Comparison of ENCODE assay signal across 8 cellular contexts in genomic region chr2:219104107-219105050, GRCh38. TPM values are rescaled to one million over a fixed set of nuclear protein-coding genes. Genes with fewer than 3 reads are reported as not detected.
A peak's percentile ranks its signal among the peaks of the same experiment; 100 is the strongest.
DNase-seq lines count a peak whose midpoint lies in the region; ATAC-seq, FAIRE-seq and TF ChIP-seq lines count a peak whose summit lies in the region.

No MANE protein-coding gene starts in this region.

- peaks cover 16% of the 10 kb centered on the region for H3K36me3 Mint-ChIP-seq in activated naive CD8-positive, alpha-beta T cell treated with anti-CD3 and anti-CD28 coated beads for 36 hours

- peak; percentile 67 for DNase-seq in D341Med (ENCODE audit: low spot score)
- peak; percentile 30 for DNase-seq in NCI-H2107 treated with DMSO at 0.1 percent for 48 hours (lab: John Stamatoyannopoulos, UW; ENCODE audit: unreplicated experiment)
- DNase-seq in activated naive CD8-positive, alpha-beta T cell treated with anti-CD3 and anti-CD28 coated beads for 36 hours, result no peak
- no peak for DNase-seq in kidney
- DNase-seq in activated naive CD4-positive, alpha-beta T cell treated with anti-CD3 and anti-CD28 coated beads, Interleukin-2, amount 50 U/mL, for 16 hours, result no peak
- no peak for DNase-seq in activated CD4-positive, CD25-positive, alpha-beta regulatory T cell treated with anti-CD3 and anti-CD28 coated beads, Interleukin-2, amount 50 U/mL, for 72 hours

- H3K4me1 Mint-ChIP-seq in activated naive CD8-positive, alpha-beta T cell treated with anti-CD3 and anti-CD28 coated beads for 36 hours, result peaks cover 32% of the 10 kb centered on the region

- FAIRE-seq in kidney (lab: Jason Lieb, UNC), result no peak

- no peaks in the 10 kb centered on the region for H3K27me3 Mint-ChIP-seq in activated naive CD8-positive, alpha-beta T cell treated with anti-CD3 and anti-CD28 coated beads for 36 hours

- ATAC-seq in GM19328 (IDR thresholded peaks at IDR 0.05; ENCODE audit: unreplicated experiment) (peak; percentile 57), GM18511 (IDR thresholded peaks at IDR 0.05; ENCODE audit: unreplicated experiment) (no peak)

- H3K9me3 ChIP-seq in kidney (ENCODE audit: control insufficient read depth in 1 of 2, low read length in 2 of 2), result no peaks in the 10 kb centered on the region

- H3K36me3 ChIP-seq in kidney (ENCODE audit: control insufficient read depth in 1 of 2, insufficient read depth in 2 of 2, low read length in 2 of 2), result peaks cover 0 to under 1% of the 10 kb centered on the region in 2 donors

- H3K4me1 ChIP-seq in kidney (ENCODE audit: control insufficient read depth in 1 of 2, insufficient read depth in 1 of 2, low read depth in 1 of 2, low read length in 2 of 2), result peaks cover 0 to under 1% of the 10 kb centered on the region in 2 donors

- intact Hi-C loops in kidney (cut with DNase I), result no loop called here

- H3K27ac Mint-ChIP-seq in activated naive CD8-positive, alpha-beta T cell treated with anti-CD3 and anti-CD28 coated beads for 36 hours, result peak overlapping the region; percentile 42

- H3K4me3 Mint-ChIP-seq in activated naive CD8-positive, alpha-beta T cell treated with anti-CD3 and anti-CD28 coated beads for 36 hours, result peak overlapping the region; percentile 11

- TF ChIP-seq CTCF in kidney (IDR thresholded peaks at IDR 0.05; ENCODE audit: borderline replicate concordance, extremely low read depth, insufficient read depth), result peak; percentile 67

- no peak overlapping the region for H3K9ac ChIP-seq in kidney (ENCODE audit: low read length in 2 of 2)

- H3K4me3 ChIP-seq in kidney (ENCODE audit: low read length in 2 of 2), result no peak overlapping the region

- no peak overlapping the region for H3K27ac ChIP-seq in kidney (ENCODE audit: low read depth in 2 of 2, low read length in 2 of 2)

- H3K9me3 Mint-ChIP-seq in activated naive CD8-positive, alpha-beta T cell treated with anti-CD3 and anti-CD28 coated beads for 36 hours, result no peaks in the 10 kb centered on the region

RNA-seq across cellular contexts. Expression of gene IHH, which starts 43.7 kb away (rescaled TPM):
- total RNA-seq in activated naive CD8-positive, alpha-beta T cell treated with anti-CD3 and anti-CD28 coated beads for 36 hours, result not detected
- 0.88 TPM for total RNA-seq in kidney
- 3.1 TPM for polyA plus RNA-seq in kidney (ENCODE audit: insufficient read depth, low read depth, low replicate concordance)

RNA-seq across cellular contexts. Expression of gene NHEJ1, which starts 56.2 kb away (rescaled TPM):
- total RNA-seq in activated naive CD8-positive, alpha-beta T cell treated with anti-CD3 and anti-CD28 coated beads for 36 hours, result 10 to 100 TPM; 19.8 to 21.1 TPM
- 17.5 TPM for total RNA-seq in kidney
- polyA plus RNA-seq in kidney (ENCODE audit: insufficient read depth, low read depth, low replicate concordance), result 17.7 TPM

Comparison
In these comparisons a context has a peak if more than half of its experiments do, and no peak if none do; other contexts are left out.
1. DNase-seq: peak in D341Med (single experiment) and NCI-H2107 treated with DMSO at 0.1 percent for 48 hours (single experiment); none in activated naive CD8-positive, alpha-beta T cell treated with anti-CD3 and anti-CD28 coated beads for 36 hours (single experiment), kidney (single experiment), activated naive CD4-positive, alpha-beta T cell treated with anti-CD3 and anti-CD28 coated beads, Interleukin-2, amount 50 U/mL, for 16 hours (single experiment) and activated CD4-positive, CD25-positive, alpha-beta regulatory T cell treated with anti-CD3 and anti-CD28 coated beads, Interleukin-2, amount 50 U/mL, for 72 hours (single experiment).